14 cellular contexts compared by ENCODE assay signal in the genomic region with DNA sequence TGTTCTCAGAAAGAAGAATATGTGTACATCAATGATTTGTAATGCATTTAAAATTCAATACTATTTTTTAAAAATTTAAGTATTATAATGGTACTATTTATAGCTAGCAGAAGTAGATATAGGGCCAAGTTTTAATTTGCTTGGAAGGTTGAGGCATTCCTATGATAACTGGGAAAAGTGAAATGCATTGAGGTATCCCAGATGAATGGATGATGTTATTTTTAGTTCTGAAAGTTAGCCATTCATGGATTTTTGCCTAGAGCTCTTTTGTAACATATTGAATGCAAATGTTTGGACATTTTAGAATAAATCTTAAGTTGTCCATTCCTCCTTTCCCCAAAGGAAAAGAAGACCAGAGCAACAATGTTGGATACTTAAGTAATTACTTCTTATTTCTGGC.
DNase-seq lines count a peak whose midpoint lies in the region; ATAC-seq lines count a peak whose summit lies in the region.
"Had no signal": no experiment of that assay in that cellular context is flagged by ENCODE, and none has a peak within 500 bp of the region (broad histone marks: within the 10 kb centered on the region; RNA-seq: fewer than 3 reads in every experiment).

No MANE protein-coding gene starts in this region.

- peak overlapping the region; percentile 33 for H3K4me3 ChIP-seq in adipocyte (ENCODE audit: low read length)

- H3K9me3 ChIP-seq in adipocyte (ENCODE audit: control insufficient read depth, low read length) = no peaks in the 10 kb centered on the region

- no peaks in the 10 kb centered on the region for H3K36me3 ChIP-seq in adipocyte (ENCODE audit: control insufficient read depth, insufficient read depth, low read length, severe bottlenecking)

- DNase-seq in COLO829 (ENCODE audit: low spot score) = peak; percentile 66
- peak; percentile 37 for DNase-seq in adipocyte (ENCODE audit: low read depth)
- peak; percentile 83 for DNase-seq in fibroblast of peridontal ligament (ENCODE audit: extremely low read depth)
- DNase-seq in NCI-H526 (lab: John Stamatoyannopoulos, UW) = no peak
- no peak for DNase-seq in NCI-H748 (lab: John Stamatoyannopoulos, UW; ENCODE audit: unreplicated experiment)
- no peak for DNase-seq in NCI-H2171 (lab: John Stamatoyannopoulos, UW)
- DNase-seq: 8988T; CD4-positive, alpha-beta T cell; DMS153; DMS79; GDM1; H9 had no signal

- peaks cover 46% of the 10 kb centered on the region for H3K4me1 ChIP-seq in adipocyte (ENCODE audit: control insufficient read depth, insufficient read depth, low read length)

- no peak for ATAC-seq in GM18517 (IDR thresholded peaks at IDR 0.05; ENCODE audit: unreplicated experiment)
- ATAC-seq: HepG2 had no signal

- H3K9ac ChIP-seq in adipocyte (ENCODE audit: low read length) = no peak overlapping the region

- H3K27me3 ChIP-seq in adipocyte (replicated peaks; ENCODE audit: control insufficient read depth, insufficient read depth, low read length) = no peaks in the 10 kb centered on the region

Comparison
In these comparisons a context has a peak if more than half of its experiments do, and no peak if none do; other contexts are left out.
1. DNase-seq: peak in COLO829 (single experiment), adipocyte (single experiment) and fibroblast of peridontal ligament (single experiment); none in NCI-H526 (0 of 2), NCI-H748 (single experiment) and NCI-H2171 (single experiment).